8 cellular contexts compared by ENCODE assay signal in genomic region chr5:57298985-57299491, GRCh38.
DNase-seq lines count a peak whose midpoint lies in the region; ATAC-seq and TF ChIP-seq lines count a peak whose summit lies in the region.

No MANE protein-coding gene starts in this region.

- no peak overlapping the region for H3K9ac ChIP-seq in HCT116 (ENCODE audit: low read length)
- H3K9ac ChIP-seq in duodenal mucosa (ENCODE audit: low read depth in 1 of 2, low read length in 2 of 2): peak overlapping the region in 1 of 2 donors; percentile 12

- peak; percentile 92 for TF ChIP-seq RAD21 in HCT116 (IDR thresholded peaks at IDR 0.05; ENCODE audit: low read depth)

- peaks cover 21 to 43% of the 10 kb centered on the region in 2 experiments for H3K4me1 ChIP-seq in HCT116 (ENCODE audit: control insufficient read depth in 1 of 2, insufficient read depth in 2 of 2, low read length in 2 of 2)
- H3K4me1 ChIP-seq in duodenal mucosa (ENCODE audit: control insufficient read depth in 1 of 2, insufficient read depth in 2 of 2, low read length in 2 of 2): peaks cover 8 to 11% of the 10 kb centered on the region in 2 donors

- peak; percentile 90 for DNase-seq in DMS 273 (lab: John Stamatoyannopoulos, UW; ENCODE audit: unreplicated experiment)
- DNase-seq in HCT116 (ENCODE audit: low read depth, low spot score): peak; percentile 79
- DNase-seq in NCI-H2171 treated with DMSO at 0.1 percent for 48 hours (lab: John Stamatoyannopoulos, UW): peak; percentile 57
- peak; percentile 75 for DNase-seq in activated CD4-positive, alpha-beta T cell treated with anti-CD3 and anti-CD28 coated beads for 36 hours
- peak; percentile 86 for DNase-seq in medulla oblongata (ENCODE audit: extremely low spot score)
- DNase-seq in stimulated activated CD8-positive, alpha-beta memory T cell treated with anti-CD3 and anti-CD28 coated beads, Interleukin-4, amount 100 ng/mL, for 48 hours: peak; percentile 60

- intact Hi-C loops in HCT116 (cut with micrococcal nuclease): loop anchor here (1.0 to 10.0 kb wide), 6 partner anchors 134 to 1161 kb away; partner anchors contain the start of gene PLK2
- intact Hi-C loops in activated CD4-positive, alpha-beta T cell treated with anti-CD3 and anti-CD28 coated beads for 36 hours (cut with DNase I, micrococcal nuclease): loop anchor here (1.0 to 5.0 kb wide), 10 partner anchors 84 to 1163 kb away; partner anchors contain the start of gene PLK2 (in 1 of the 2)

- POLR2A ChIA-PET in HCT116 (lab: Charles Lee): interaction anchor here (1.4 to 1.6 kb wide), 2 partner anchors 197 to 1161 kb away, joined by 3 to 5 read pairs; no protein-coding TSS in a partner anchor
- POLR2A ChIA-PET in activated CD4-positive, alpha-beta T cell treated with anti-CD3 and anti-CD28 coated beads for 36 hours (lab: Charles Lee): interaction anchor here (1.0 kb wide), 1 partner anchor 1162 kb away, joined by 3 read pairs; no protein-coding TSS in a partner anchor

- H3K27me3 ChIP-seq in HCT116 (ENCODE audit: insufficient read depth, low read length): no peaks in the 10 kb centered on the region
- no peaks in the 10 kb centered on the region for H3K27me3 ChIP-seq in duodenal mucosa (ENCODE audit: control insufficient read depth in 1 of 2, insufficient read depth in 2 of 2, low read length in 2 of 2)

- CTCF ChIA-PET in HCT116 (lab: Charles Lee): interaction anchor here (0.6 to 1.4 kb wide), 4 partner anchors 8 to 1164 kb away, joined by 4 to 6 read pairs (median 5); no protein-coding TSS in a partner anchor
- CTCF ChIA-PET in activated CD4-positive, alpha-beta T cell treated with anti-CD3 and anti-CD28 coated beads for 36 hours (lab: Charles Lee): interaction anchor here (0.7 to 3.3 kb wide), 19 partner anchors 25 to 1164 kb away, joined by 3 to 28 read pairs (median 5); no protein-coding TSS in a partner anchor

- peak overlapping the region; percentile 86 for H2AFZ ChIP-seq in HCT116 (ENCODE audit: low read depth, low read length, poor library complexity, severe bottlenecking)

- peaks cover 2% of the 10 kb centered on the region for H3K27me3 Mint-ChIP-seq in activated CD4-positive, alpha-beta T cell treated with anti-CD3 and anti-CD28 coated beads for 36 hours

- H3K4me3 ChIP-seq in HCT116 (replicated peaks in 1 of 2; ENCODE audit: low read depth in 1 of 2, low read length in 2 of 2) (no peak overlapping the region), duodenal mucosa (ENCODE audit: low read depth in 1 of 2, low read length in 2 of 2) (peak overlapping the region; percentile 8 to 9)

- H3K4me3 Mint-ChIP-seq in activated CD4-positive, alpha-beta T cell treated with anti-CD3 and anti-CD28 coated beads for 36 hours: peak overlapping the region; percentile 56

- TF ChIP-seq POLR2A in HCT116 (IDR thresholded peaks at IDR 0.05; ENCODE audit: borderline replicate concordance, extremely low read depth, insufficient read depth, insufficient read length): no peak

- H4K20me1 ChIP-seq in HCT116 (ENCODE audit: insufficient read depth): no peaks in the 10 kb centered on the region

- H3K36me3 Mint-ChIP-seq in activated CD4-positive, alpha-beta T cell treated with anti-CD3 and anti-CD28 coated beads for 36 hours (ENCODE audit: low read depth): no peaks in the 10 kb centered on the region

- TF ChIP-seq CTCF in HCT116 (IDR thresholded peaks at IDR 0.05 in 2 of 3, conservative IDR thresholded peaks at IDR 0.05 in 1 of 3; ENCODE audit: borderline replicate concordance in 1 of 3, insufficient read depth in 1 of 3, low read depth in 2 of 3, low read length in 2 of 3): peak; percentile 24 to 75 (median 72)

- H3K36me3 ChIP-seq in HCT116 (ENCODE audit: control insufficient read depth in 1 of 2, insufficient read depth in 2 of 2, low read length in 2 of 2) (no peaks in the 10 kb centered on the region), duodenal mucosa (ENCODE audit: control insufficient read depth in 1 of 2, insufficient read depth in 2 of 2, low read length in 2 of 2) (no peaks in the 10 kb centered on the region)

- H3K79me2 ChIP-seq in HCT116 (ENCODE audit: insufficient read depth, low read length): no peaks in the 10 kb centered on the region

- peak overlapping the region; percentile 46 for H3K4me2 ChIP-seq in HCT116 (ENCODE audit: low read length)

- H3K27ac ChIP-seq in HCT116 (ENCODE audit: low read depth, low read length) (no peak overlapping the region; the same call in 1 of the 2 replicates), duodenal mucosa (ENCODE audit: low read depth, low read length) (no peak overlapping the region)

- RAD21 ChIA-PET in HCT116 (lab: Charles Lee; ENCODE audit: low non-redundant PET in 1 of 2, low total read pairs in 2 of 2, uncharacterized antibody in 2 of 2, unreplicated experiment in 2 of 2): no interaction called here

- peaks cover 42% of the 10 kb centered on the region for H3K4me1 Mint-ChIP-seq in activated CD4-positive, alpha-beta T cell treated with anti-CD3 and anti-CD28 coated beads for 36 hours

- ATAC-seq in HCT116: peak; percentile 57
- ATAC-seq in activated CD4-positive, alpha-beta T cell treated with anti-CD3 and anti-CD28 coated beads for 36 hours: peak; percentile 67
- ATAC-seq in GM21367 (IDR thresholded peaks at IDR 0.05; ENCODE audit: unreplicated experiment): no peak

- no peaks in the 10 kb centered on the region for H3K9me3 Mint-ChIP-seq in activated CD4-positive, alpha-beta T cell treated with anti-CD3 and anti-CD28 coated beads for 36 hours (ENCODE audit: low read depth)

- no peaks in the 10 kb centered on the region for H3K9me2 ChIP-seq in HCT116 (ENCODE audit: insufficient read depth)

- H3K9me3 ChIP-seq in HCT116 (ENCODE audit: control insufficient read depth in 1 of 2, insufficient read depth in 1 of 2, low read depth in 1 of 2, low read length in 2 of 2) (no peaks in the 10 kb centered on the region), duodenal mucosa (ENCODE audit: control insufficient read depth in 1 of 2, low read length in 2 of 2) (no peaks in the 10 kb centered on the region)

- no TSS peak for BruUV-seq in HCT116 (replicated peaks; lab: Mats Ljungman, UMichigan)

- H3K27ac Mint-ChIP-seq in activated CD4-positive, alpha-beta T cell treated with anti-CD3 and anti-CD28 coated beads for 36 hours: peak overlapping the region; percentile 62

TF ChIP-seq in HCT116, 20 proteins besides CTCF, POLR2A, EP300 and RAD21:
- TF ChIP-seq MAX (IDR thresholded peaks at IDR 0.05): peak; percentile 40; the same call in 1 of the 2 replicates
- TF ChIP-seq CEBPB (IDR thresholded peaks at IDR 0.05; ENCODE audit: low read depth): no peak

Comparison
In these comparisons a context has a peak if more than half of its experiments do, and no peak if none do; other contexts are left out.
1. H3K4me3 ChIP-seq: peak in duodenal mucosa (2 of 2); none in HCT116 (0 of 2).
2. Peak in every context shown above with its lines, with median percentiles within 50 percentile points of each other: DNase-seq.